In genomic region chr19:12695090-12695489, GRCh38 we compare ENCODE assay signal across 2 cellular contexts.
TF ChIP-seq lines count a peak whose summit lies in the region.

No MANE protein-coding gene starts in this region.

TF ChIP-seq in A549, 52 proteins besides CTCF, POLR2A, EP300 and RAD21 (continued from another document):
- TF ChIP-seq ESRRA (IDR thresholded peaks at IDR 0.05; ENCODE audit: borderline replicate concordance, low read length) (no peak), NR3C1 (IDR thresholded peaks at IDR 0.05) (no peak), MAZ (IDR thresholded peaks at IDR 0.05; ENCODE audit: borderline replicate concordance, low read depth, low read length) (no peak), HOXB13 (CRISPR knock-in tag; IDR thresholded peaks at IDR 0.05; ENCODE audit: low read depth) (no peak), HOXA7 (CRISPR knock-in tag; IDR thresholded peaks at IDR 0.05) (no peak), HMGXB4 (CRISPR knock-in tag; IDR thresholded peaks at IDR 0.05; ENCODE audit: borderline replicate concordance) (no peak), MAFK (IDR thresholded peaks at IDR 0.05; ENCODE audit: partially characterized antibody) (no peak), E2F6 (IDR thresholded peaks at IDR 0.05; ENCODE audit: borderline replicate concordance, low read depth) (no peak), RCOR1 (IDR thresholded peaks at IDR 0.05; ENCODE audit: low read depth, low read length) (no peak), ZSCAN20 (CRISPR knock-in tag; IDR thresholded peaks at IDR 0.05) (no peak)

TF ChIP-seq in GM12891, 5 proteins besides CTCF, POLR2A, EP300 and RAD21:
- TF ChIP-seq POLR2AphosphoS5 (IDR thresholded peaks at IDR 0.05; ENCODE audit: low read depth, low read length) (no peak), TAF1 (IDR thresholded peaks at IDR 0.05; ENCODE audit: low read depth, low read length) (no peak), PAX5 (IDR thresholded peaks at IDR 0.05; ENCODE audit: insufficient read depth, low read length, severe bottlenecking) (no peak), POU2F2 (IDR thresholded peaks at IDR 0.05; ENCODE audit: low read depth, low read length) (no peak), SPI1 (IDR thresholded peaks at IDR 0.05; ENCODE audit: low read depth, low read length) (no peak)
TF ChIP-seq in GM12891: peak in this region for 0.
